15 cellular contexts compared by ENCODE assay signal in the genomic region with DNA sequence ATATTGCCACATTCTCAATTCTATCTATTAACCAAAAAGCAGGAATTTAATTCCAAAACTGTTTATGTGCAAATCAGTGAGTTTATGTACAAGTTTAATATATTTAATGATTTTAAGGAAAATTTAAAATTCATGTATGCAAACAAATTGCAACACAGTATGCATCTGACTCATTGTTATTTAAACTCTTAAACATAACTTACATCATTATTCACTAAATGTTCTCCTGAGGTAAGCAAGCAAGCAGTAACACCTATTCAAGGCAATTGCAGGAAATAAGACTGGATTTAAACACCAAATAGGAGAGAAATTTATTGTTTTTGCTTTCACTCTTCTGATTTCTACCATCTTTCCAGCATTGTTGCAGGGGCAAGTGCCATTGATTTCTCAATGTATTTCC.
DNase-seq lines count a peak whose midpoint lies in the region; ATAC-seq and TF ChIP-seq lines count a peak whose summit lies in the region.
"Had no signal": no experiment of that assay in that cellular context is flagged by ENCODE, and none has a peak within 500 bp of the region (broad histone marks: within the 10 kb centered on the region; RNA-seq: fewer than 3 reads in every experiment).

No MANE protein-coding gene starts in this region.

- H3K4me3 ChIP-seq in PC-9 (no peak overlapping the region), SK-N-MC (no peak overlapping the region), epithelial cell of esophagus (ENCODE audit: low read length) (no peak overlapping the region)
- H3K4me3 ChIP-seq: BLaER1 had no signal

- DNase-seq in PC-9 (peak in 1 of 2 experiments; percentile 57), SK-N-MC (ENCODE audit: low read depth, low spot score) (no peak), epithelial cell of esophagus (ENCODE audit: low read depth) (peak; percentile 69), A172 (ENCODE audit: low spot score) (no peak), activated T-cell treated with anti-CD3 and anti-CD28 coated beads for 4 hours (no peak)
- DNase-seq: AML-193; Caco-2; CD8-positive, alpha-beta memory T cell; DND-41; GF-D8; HCEC 1CT; HFFc6 had no signal

- H4K20me1 ChIP-seq in PC-9 (ENCODE audit: insufficient read depth), result no peaks in the 10 kb centered on the region
- H4K20me1 ChIP-seq: BLaER1 had no signal

- ATAC-seq in HG03439 (IDR thresholded peaks at IDR 0.05; ENCODE audit: unreplicated experiment), result no peak

- BruUV-seq in PC-9 (replicated peaks; lab: Mats Ljungman, UMichigan), result no TSS peak

- intact Hi-C loops in PC-9 (cut with micrococcal nuclease; ENCODE audit: unreplicated experiment), result no loop called here

- H3K9me3 ChIP-seq in PC-9 (ENCODE audit: insufficient read depth, low read depth) (no peaks in the 10 kb centered on the region), SK-N-MC (ENCODE audit: low read depth, low read length) (no peaks in the 10 kb centered on the region)
- H3K9me3 ChIP-seq: Caco-2 had no signal

- no peaks in the 10 kb centered on the region for H3K9me2 ChIP-seq in PC-9 (ENCODE audit: insufficient read depth)

- CTCF ChIA-PET in PC-9 (lab: Charles Lee), result interaction anchor here (0.7 kb wide), 1 partner anchor 240 kb away, joined by 8 read pairs; no protein-coding TSS in a partner anchor

- no peaks in the 10 kb centered on the region for H3F3A ChIP-seq in PC-9 (ENCODE audit: insufficient read depth, low read depth)

- H3K27me3 ChIP-seq in PC-9 (ENCODE audit: insufficient read depth, low read depth), result no peaks in the 10 kb centered on the region
- H3K27me3 ChIP-seq: BLaER1 had no signal

- H3K4me1 ChIP-seq in PC-9 (replicated peaks; ENCODE audit: insufficient read depth), result peaks cover 7% of the 10 kb centered on the region
- H3K4me1 ChIP-seq: Caco-2 had no signal

- H3K9ac ChIP-seq in SK-N-MC (ENCODE audit: insufficient read length), result no peak overlapping the region
- H3K9ac ChIP-seq: BLaER1 had no signal

- H2AFZ ChIP-seq in PC-9, result no peak overlapping the region

- no peak overlapping the region for H3K4me2 ChIP-seq in PC-9
- H3K4me2 ChIP-seq: BLaER1 had no signal

- H3K27ac ChIP-seq in PC-9 (peak overlapping the region; percentile 16; the same call in 1 of the 2 replicates), SK-N-MC (0 out of 2 replicates have a peak overlapping the region, but pooled peaks have one; percentile 16)
- H3K27ac ChIP-seq: BLaER1, HL-60 had no signal

- POLR2A ChIA-PET in PC-9 (lab: Charles Lee; ENCODE audit: unreplicated experiment), result no interaction called here

- H3K36me3 ChIP-seq in PC-9 (ENCODE audit: low read depth), result no peaks in the 10 kb centered on the region
- H3K36me3 ChIP-seq in SK-N-MC (ENCODE audit: insufficient read depth, low read length), result no peaks in the 10 kb centered on the region
- H3K36me3 ChIP-seq: BLaER1 had no signal

- H3K79me2 ChIP-seq in PC-9 (ENCODE audit: low read depth), result no peaks in the 10 kb centered on the region

- TF ChIP-seq CTCF in PC-9 (conservative IDR thresholded peaks at IDR 0.05) (no peak), epithelial cell of esophagus (IDR thresholded peaks at IDR 0.05; ENCODE audit: insufficient read depth, low read depth, low read length, missing control alignments) (no peak)
